ENCODE assay signal across 1 cellular context in genomic region chr17:48954300-48954755, GRCh38.
TF ChIP-seq lines count a peak whose summit lies in the region.

No MANE protein-coding gene starts in this region.

TF ChIP-seq in K562, 482 proteins besides CTCF, POLR2A, EP300 and RAD21 (continued from another document):
- TF ChIP-seq SOX6 (IDR thresholded peaks at IDR 0.05) = peak; percentile 54
- no peak for TF ChIP-seq ELF2 (CRISPR knock-in tag; IDR thresholded peaks at IDR 0.05)
- TF ChIP-seq NFXL1 (CRISPR knock-in tag; IDR thresholded peaks at IDR 0.05) = no peak
- TF ChIP-seq ZNF174 (CRISPR knock-in tag; IDR thresholded peaks at IDR 0.05) = no peak
- no peak for TF ChIP-seq E2F4 (CRISPR knock-in tag; IDR thresholded peaks at IDR 0.05; ENCODE audit: low read depth)
- peak in 1 of 2 experiments; percentile 17; a peak in 1 of 4 replicates for TF ChIP-seq NONO (IDR thresholded peaks at IDR 0.05; ENCODE audit: low read depth in 2 of 2, low read length in 1 of 2)
- no peak for TF ChIP-seq ZBTB8A (IDR thresholded peaks at IDR 0.05; ENCODE audit: partially characterized antibody)
- no peak for TF ChIP-seq TAF15 (IDR thresholded peaks at IDR 0.05; ENCODE audit: low read depth, low read length)
- peak; percentile 30 for TF ChIP-seq MEIS2 (IDR thresholded peaks at IDR 0.05; ENCODE audit: partially characterized antibody)
- TF ChIP-seq TEAD1 (CRISPR knock-in tag; IDR thresholded peaks at IDR 0.05) = no peak
- peak; percentile 73; the same call in 1 of the 2 replicates for TF ChIP-seq SMC3 (conservative IDR thresholded peaks at IDR 0.05; ENCODE audit: insufficient read depth, low read depth, low read length)
- TF ChIP-seq HDAC1 (IDR thresholded peaks at IDR 0.05) = no peak
- TF ChIP-seq ZHX1 (conservative IDR thresholded peaks at IDR 0.05; ENCODE audit: low read length) = no peak
- TF ChIP-seq FIP1L1 (IDR thresholded peaks at IDR 0.05; ENCODE audit: low read depth, low read length, poor library complexity, severe bottlenecking) = no peak
- TF ChIP-seq ZBTB33 (CRISPR knock-in tag; IDR thresholded peaks at IDR 0.05) = peak; percentile 61; the same call in 1 of the 2 replicates
- TF ChIP-seq RBBP5 (IDR thresholded peaks at IDR 0.05; ENCODE audit: borderline replicate concordance, insufficient read depth, low read length, poor library complexity, severe bottlenecking) = no peak
- no peak for TF ChIP-seq SRF (CRISPR knock-in tag; IDR thresholded peaks at IDR 0.05)
- TF ChIP-seq FOXP1 (CRISPR knock-in tag; IDR thresholded peaks at IDR 0.05) = no peak
- TF ChIP-seq POLR2G (IDR thresholded peaks at IDR 0.05; ENCODE audit: low read depth, low read length) = no peak
- no peak for TF ChIP-seq ZNF263 (CRISPR knock-in tag; IDR thresholded peaks at IDR 0.05; ENCODE audit: borderline replicate concordance)
- no peak for TF ChIP-seq ZBTB1 (CRISPR knock-in tag; IDR thresholded peaks at IDR 0.05; ENCODE audit: borderline replicate concordance, low read depth)
- no peak for TF ChIP-seq SNIP1 (IDR thresholded peaks at IDR 0.05; ENCODE audit: low read depth)
- TF ChIP-seq ETV6 (IDR thresholded peaks at IDR 0.05; ENCODE audit: borderline replicate concordance in 1 of 2, low read depth in 2 of 2, low read length in 1 of 2) = no peak
- no peak for TF ChIP-seq ETV6 (CRISPR knock-in tag; IDR thresholded peaks at IDR 0.05; ENCODE audit: borderline replicate concordance)
- TF ChIP-seq CREB1 (IDR thresholded peaks at IDR 0.05) = no peak
- TF ChIP-seq CREB1 (CRISPR knock-in tag; IDR thresholded peaks at IDR 0.05) = no peak
- 0 out of 2 replicates have a peak, but pooled peaks have one; percentile 23 for TF ChIP-seq LEF1 (IDR thresholded peaks at IDR 0.05)
- 0 out of 2 replicates have a peak, but pooled peaks have one; percentile 42 for TF ChIP-seq MYNN (IDR thresholded peaks at IDR 0.05)
- TF ChIP-seq MYNN (CRISPR knock-in tag; IDR thresholded peaks at IDR 0.05) = no peak
- TF ChIP-seq SRSF9 (IDR thresholded peaks at IDR 0.05; ENCODE audit: borderline replicate concordance, low read depth, low read length) = no peak
- no peak for TF ChIP-seq ZNF77 (CRISPR knock-in tag; IDR thresholded peaks at IDR 0.05)
- TF ChIP-seq SREBF1 (IDR thresholded peaks at IDR 0.05; ENCODE audit: borderline replicate concordance, low read depth, low read length) = no peak
- no peak for TF ChIP-seq SMAD1 (IDR thresholded peaks at IDR 0.05; ENCODE audit: low read depth, low read length, partially characterized antibody)
- TF ChIP-seq FOXM1 (IDR thresholded peaks at IDR 0.05; ENCODE audit: low read depth) = no peak
- TF ChIP-seq FOXM1 (CRISPR knock-in tag; IDR thresholded peaks at IDR 0.05; ENCODE audit: low read depth) = no peak
- no peak for TF ChIP-seq TSC22D4 (tag; IDR thresholded peaks at IDR 0.05)
- TF ChIP-seq ZEB2 (IDR thresholded peaks at IDR 0.05) = no peak
- TF ChIP-seq WHSC1 (IDR thresholded peaks at IDR 0.05; ENCODE audit: low read length) = no peak
- no peak for TF ChIP-seq ID3 (CRISPR knock-in tag; IDR thresholded peaks at IDR 0.05)
- TF ChIP-seq ID3 (tag; IDR thresholded peaks at IDR 0.05) = no peak
- TF ChIP-seq SNRNP70 (optimal IDR thresholded peaks at IDR 0.05; ENCODE audit: low read depth, low read length) = no peak
- TF ChIP-seq MIER1 (IDR thresholded peaks at IDR 0.05; ENCODE audit: low read depth) = no peak
- TF ChIP-seq SMARCE1 (IDR thresholded peaks at IDR 0.05) = no peak
- no peak for TF ChIP-seq ZC3H4 (CRISPR knock-in tag; IDR thresholded peaks at IDR 0.05; ENCODE audit: borderline replicate concordance)
